Comparison of ENCODE assay signal across 18 cellular contexts in the genomic region with DNA sequence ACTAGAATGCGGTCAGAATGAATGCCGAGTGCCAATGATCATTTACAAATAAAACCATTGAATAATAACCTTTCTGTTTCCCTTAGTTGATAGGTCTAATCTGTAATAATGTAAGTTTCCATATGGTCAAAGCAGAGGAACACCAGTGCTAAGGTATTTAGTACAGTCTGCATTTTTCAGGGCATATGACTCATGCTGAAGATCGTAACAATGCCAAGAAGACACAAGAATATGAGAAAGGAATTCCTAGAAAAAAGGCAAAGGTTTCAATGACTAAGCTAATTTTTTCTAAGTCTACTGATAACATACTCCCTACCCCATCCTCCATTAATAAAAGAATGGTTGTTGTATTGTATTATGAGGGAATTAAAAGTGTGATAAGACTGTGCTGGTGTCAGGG. TPM values are rescaled to one million over a fixed set of nuclear protein-coding genes. Genes with fewer than 3 reads are reported as not detected.
A peak's percentile ranks its signal among the peaks of the same experiment; 100 is the strongest.
DNase-seq lines count a peak whose midpoint lies in the region; ATAC-seq and TF ChIP-seq lines count a peak whose summit lies in the region.
"Had no signal": no experiment of that assay in that cellular context is flagged by ENCODE, and none has a peak within 500 bp of the region (broad histone marks: within the 10 kb centered on the region; RNA-seq: fewer than 3 reads in every experiment).

No MANE protein-coding gene starts in this region.

- DNase-seq in AG09309 (ENCODE audit: low read depth) (peak; percentile 24), HS-5 (ENCODE audit: low read depth) (peak; percentile 72), astrocyte of the cerebellum (ENCODE audit: low read depth) (peak; percentile 11), glomerular endothelial cell (ENCODE audit: extremely low read depth, low read depth, low spot score) (peak; percentile 5), NCI-H510A treated with DMSO at 0.1 percent for 48 hours (lab: John Stamatoyannopoulos, UW) (no peak), DMS153 treated with DMSO at 0.1 percent for 48 hours (lab: John Stamatoyannopoulos, UW; ENCODE audit: unreplicated experiment) (no peak), NOMO-1 (lab: John Stamatoyannopoulos, UW; ENCODE audit: unreplicated experiment in 2 of 2) (no peak), natural killer cell (no peak)
- DNase-seq: activated naive CD8-positive, alpha-beta T cell treated with anti-CD3 and anti-CD28 coated beads, Interleukin-2, amount 10 ng/mL, durations not matched to agents 7 days and 5 days; dorsolateral prefrontal cortex; glutamatergic neuron; NCI-H2029 treated with DMSO at 0.1 percent for 48 hours; NCI-H82; SJCRH30; stimulated activated CD4-positive, alpha-beta T cell treated with anti-CD3 and anti-CD28 coated beads, Interleukin-4, amount 100 ng/mL, for 1 hour had no signal

- intact Hi-C loops in natural killer cell (cut with micrococcal nuclease) = no loop called here

- TF ChIP-seq CTCF in AG09309 (IDR thresholded peaks at IDR 0.05; ENCODE audit: control insufficient read depth, insufficient read depth, low read depth, low read length, missing control alignments) (no peak), astrocyte of the cerebellum (IDR thresholded peaks at IDR 0.05; ENCODE audit: low read depth, low read length, missing control alignments) (no peak), natural killer cell (IDR thresholded peaks at IDR 0.05) (no peak)

- no peak overlapping the region for H3K27ac Mint-ChIP-seq in natural killer cell
- H3K27ac Mint-ChIP-seq: activated naive CD8-positive, alpha-beta T cell treated with anti-CD3 and anti-CD28 coated beads, Interleukin-2, amount 10 ng/mL, durations not matched to agents 7 days and 5 days had no signal

- no peak overlapping the region for H3K4me3 ChIP-seq in AG09309 (ENCODE audit: control insufficient read depth, low read depth, low read length)
- H3K4me3 ChIP-seq in astrocyte of the cerebellum (ENCODE audit: low read depth, low read length) = no peak overlapping the region
- H3K4me3 ChIP-seq: BLaER1, dorsolateral prefrontal cortex, SJCRH30 had no signal

- ATAC-seq in natural killer cell = no peak

- no peaks in the 10 kb centered on the region for H3K4me1 Mint-ChIP-seq in natural killer cell
- H3K4me1 Mint-ChIP-seq: activated naive CD8-positive, alpha-beta T cell treated with anti-CD3 and anti-CD28 coated beads, Interleukin-2, amount 10 ng/mL, durations not matched to agents 7 days and 5 days had no signal

- peaks cover 0 to 2% of the 10 kb centered on the region in 2 donors for H3K9me3 Mint-ChIP-seq in natural killer cell
- H3K9me3 Mint-ChIP-seq: activated naive CD8-positive, alpha-beta T cell treated with anti-CD3 and anti-CD28 coated beads, Interleukin-2, amount 10 ng/mL, durations not matched to agents 7 days and 5 days had no signal

- H3K27me3 Mint-ChIP-seq in natural killer cell (ENCODE audit: low read depth in 2 of 2) = peaks cover 5 to 7% of the 10 kb centered on the region in 2 donors

- no peaks in the 10 kb centered on the region for H3K36me3 Mint-ChIP-seq in natural killer cell
- H3K36me3 Mint-ChIP-seq: activated naive CD8-positive, alpha-beta T cell treated with anti-CD3 and anti-CD28 coated beads, Interleukin-2, amount 10 ng/mL, durations not matched to agents 7 days and 5 days had no signal

- in situ Hi-C loops in astrocyte of the cerebellum (cut with HindIII; ENCODE audit: low sequenced_read_pairs) = no loop called here

- no peak overlapping the region for H3K4me3 Mint-ChIP-seq in natural killer cell
- H3K4me3 Mint-ChIP-seq: activated naive CD8-positive, alpha-beta T cell treated with anti-CD3 and anti-CD28 coated beads, Interleukin-2, amount 10 ng/mL, durations not matched to agents 7 days and 5 days had no signal

RNA-seq across cellular contexts. Expression of gene OR1L8, which starts 2.8 kb away (rescaled TPM):
- total RNA-seq in glomerular endothelial cell (1.1 and 1.3 TPM in 2 replicates), natural killer cell (under 1 TPM in 1 of 3 donors, not detected in 2; 0.40 TPM)
- total RNA-seq: activated naive CD8-positive, alpha-beta T cell treated with anti-CD3 and anti-CD28 coated beads, Interleukin-2, amount 10 ng/mL, durations not matched to agents 7 days and 5 days; H1; SJCRH30; ureter had no signal

RNA-seq across cellular contexts. Expression of gene OR1N2, which starts 27.4 kb away (rescaled TPM):
- total RNA-seq in glomerular endothelial cell (not detected in 2 replicates), natural killer cell (not detected)
- total RNA-seq: H1, SJCRH30, ureter had no signal

RNA-seq across cellular contexts. Expression of gene OR1Q1, which starts 34.2 kb away (rescaled TPM):
- total RNA-seq in glomerular endothelial cell (not detected in 2 replicates), natural killer cell (not detected)
- total RNA-seq: H1, SJCRH30, ureter had no signal

RNA-seq across cellular contexts. Expression of gene OR1N1, which starts 53.3 kb away (rescaled TPM):
- total RNA-seq in glomerular endothelial cell (not detected in 2 replicates), natural killer cell (not detected)
- total RNA-seq: activated naive CD8-positive, alpha-beta T cell treated with anti-CD3 and anti-CD28 coated beads, Interleukin-2, amount 10 ng/mL, durations not matched to agents 7 days and 5 days; dorsolateral prefrontal cortex; H1; SJCRH30; ureter had no signal

Comparison
In these comparisons a context has a peak if more than half of its experiments do, and no peak if none do; other contexts are left out.
1. DNase-seq: peak in AG09309 (single experiment), HS-5 (single experiment), astrocyte of the cerebellum (single experiment) and glomerular endothelial cell (single experiment); none in NCI-H510A treated with DMSO at 0.1 percent for 48 hours (single experiment), DMS153 treated with DMSO at 0.1 percent for 48 hours (single experiment), NOMO-1 (0 of 2) and natural killer cell (single experiment).